8 cellular contexts compared by ENCODE assay signal in the genomic region with DNA sequence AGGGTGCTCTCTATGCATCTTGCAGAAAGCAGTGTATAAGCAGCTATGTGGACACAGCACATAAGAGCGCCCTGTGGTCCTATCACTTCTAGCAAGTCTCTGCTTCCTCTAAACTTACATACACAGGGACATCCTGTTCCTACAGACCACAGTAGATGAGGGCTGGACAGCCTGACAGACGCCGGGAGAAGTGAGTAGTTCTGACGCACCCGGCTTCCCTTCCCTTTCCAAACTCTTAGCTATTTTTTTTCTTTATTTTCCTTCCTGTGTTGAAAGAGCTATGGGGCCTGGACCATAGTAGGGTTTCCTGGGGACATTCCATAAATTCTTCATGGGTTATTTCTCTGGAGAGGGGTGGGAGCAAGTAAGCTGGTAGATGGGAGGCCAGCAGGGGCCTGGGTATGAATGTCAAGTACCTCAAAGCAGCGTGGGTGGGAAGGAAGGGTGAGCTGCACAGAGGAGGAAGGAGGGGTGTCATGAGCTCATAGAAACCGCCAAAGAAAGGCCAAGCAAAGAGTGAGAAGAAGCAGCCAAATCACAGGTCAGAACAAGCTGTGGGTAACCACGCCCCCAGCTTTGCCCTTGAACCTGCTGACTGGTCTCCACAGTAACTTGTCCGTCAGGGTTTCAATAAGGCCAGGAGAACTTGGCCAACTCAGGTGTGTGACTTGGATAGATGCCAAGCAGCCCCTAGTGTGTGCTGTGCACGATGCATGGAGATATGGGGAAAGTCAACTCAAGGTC. TPM values are rescaled to one million over a fixed set of nuclear protein-coding genes. Genes with fewer than 3 reads are reported as not detected.
DNase-seq lines count a peak whose midpoint lies in the region; TF ChIP-seq lines count a peak whose summit lies in the region.

No MANE protein-coding gene starts in this region.

- DNase-seq in Ammon's horn (ENCODE audit: low spot score) (peak; percentile 55), NCI-H2029 (lab: John Stamatoyannopoulos, UW) (peak; percentile 17), choroid plexus epithelial cell (ENCODE audit: low read depth) (peak; percentile 98), mucosa of gallbladder (ENCODE audit: low spot score) (peak; percentile 46), SHP77 treated with DMSO at 0.1 percent for 48 hours (lab: John Stamatoyannopoulos, UW) (no peak)
- no peak for DNase-seq in activated naive CD4-positive, alpha-beta T cell treated with anti-CD3 and anti-CD28 coated beads, Interleukin-2, amount 50 U/mL, for 16 hours
- DNase-seq in stimulated activated CD4-positive, alpha-beta T cell treated with anti-CD3 and anti-CD28 coated beads, Interleukin-15, amount 100 ng/mL, for 24 hours = no peak
- DNase-seq in stimulated activated CD4-positive, alpha-beta T cell treated with anti-CD3 and anti-CD28 coated beads, Interleukin-4, amount 100 ng/mL, for 1 hour = no peak

- H3K4me3 ChIP-seq in choroid plexus epithelial cell (ENCODE audit: low read depth, low read length) = no peak overlapping the region

- peak; percentile 7 for TF ChIP-seq CTCF in choroid plexus epithelial cell (conservative IDR thresholded peaks at IDR 0.05; ENCODE audit: low read depth, low read length)

RNA-seq across cellular contexts. Expression of a gene that starts 36.6 kb away (rescaled TPM):
- 37.4 TPM for total RNA-seq in mucosa of gallbladder

Comparison
In these comparisons a context has a peak if more than half of its experiments do, and no peak if none do; other contexts are left out.
1. DNase-seq: peak in Ammon's horn (single experiment), NCI-H2029 (single experiment), choroid plexus epithelial cell (single experiment) and mucosa of gallbladder (single experiment); none in activated naive CD4-positive, alpha-beta T cell treated with anti-CD3 and anti-CD28 coated beads, Interleukin-2, amount 50 U/mL, for 16 hours (single experiment), stimulated activated CD4-positive, alpha-beta T cell treated with anti-CD3 and anti-CD28 coated beads, Interleukin-15, amount 100 ng/mL, for 24 hours (single experiment), stimulated activated CD4-positive, alpha-beta T cell treated with anti-CD3 and anti-CD28 coated beads, Interleukin-4, amount 100 ng/mL, for 1 hour (single experiment) and SHP77 treated with DMSO at 0.1 percent for 48 hours (single experiment).